In genomic region chrX:13254076-13254785, GRCh38 we compare ENCODE assay signal across 8 cellular contexts.
DNase-seq lines count a peak whose midpoint lies in the region; ATAC-seq and TF ChIP-seq lines count a peak whose summit lies in the region.

No MANE protein-coding gene starts in this region.

- H3K4me3 ChIP-seq in SJCRH30 (no peak overlapping the region), kidney epithelial cell (ENCODE audit: low read depth, low read length) (no peak overlapping the region)

- ATAC-seq in HG03108 (IDR thresholded peaks at IDR 0.05; ENCODE audit: unreplicated experiment) (peak; percentile 44), HG03442 (IDR thresholded peaks at IDR 0.05; ENCODE audit: unreplicated experiment) (no peak)

- no peaks in the 10 kb centered on the region for H3K27me3 ChIP-seq in SJCRH30
- H3K27me3 ChIP-seq in kidney epithelial cell (ENCODE audit: control insufficient read depth, insufficient read depth, low read length): no peaks in the 10 kb centered on the region

- H3K36me3 ChIP-seq in SJCRH30 (no peaks in the 10 kb centered on the region), kidney epithelial cell (ENCODE audit: control insufficient read depth, insufficient read depth, low read length) (no peaks in the 10 kb centered on the region)

- H3K9me3 ChIP-seq in SJCRH30 (replicated peaks): peaks cover 5% of the 10 kb centered on the region; the same call in 1 of the 2 replicates

- H3K27ac ChIP-seq in SJCRH30: no peak overlapping the region

- DNase-seq in stimulated activated CD8-positive, alpha-beta memory T cell treated with anti-CD3 and anti-CD28 coated beads, Interleukin-12 subunit alpha, Interleukin-12 subunit beta, amount 100 ng/mL, for 1 hour (ENCODE audit: low read depth): peak; percentile 3
- DNase-seq in stimulated activated CD8-positive, alpha-beta memory T cell treated with anti-CD3 and anti-CD28 coated beads, Interleukin-4, amount 100 ng/mL, for 48 hours: no peak
- DNase-seq in SJCRH30 (peak; percentile 42 to 45), kidney epithelial cell (ENCODE audit: low read depth) (no peak), activated gamma-delta T cell (lab: John Stamatoyannopoulos, UW) (no peak)
- no peak for DNase-seq in activated CD8-positive, alpha-beta memory T cell treated with anti-CD3 and anti-CD28 coated beads, Interleukin-2, amount 50 U/mL, for 48 hours

- TF ChIP-seq CTCF in kidney epithelial cell (IDR thresholded peaks at IDR 0.05; ENCODE audit: insufficient read depth, low read length, poor library complexity, severe bottlenecking): peak; percentile 23

- peaks cover 15% of the 10 kb centered on the region for H3K4me1 ChIP-seq in SJCRH30

Comparison
In these comparisons a context has a peak if more than half of its experiments do, and no peak if none do; other contexts are left out.
1. DNase-seq: peak in stimulated activated CD8-positive, alpha-beta memory T cell treated with anti-CD3 and anti-CD28 coated beads, Interleukin-12 subunit alpha, Interleukin-12 subunit beta, amount 100 ng/mL, for 1 hour (single experiment) and SJCRH30 (2 of 2); none in stimulated activated CD8-positive, alpha-beta memory T cell treated with anti-CD3 and anti-CD28 coated beads, Interleukin-4, amount 100 ng/mL, for 48 hours (single experiment), kidney epithelial cell (single experiment), activated gamma-delta T cell (single experiment) and activated CD8-positive, alpha-beta memory T cell treated with anti-CD3 and anti-CD28 coated beads, Interleukin-2, amount 50 U/mL, for 48 hours (single experiment).